8 cellular contexts compared by ENCODE assay signal in genomic region chr20:49713779-49714712, GRCh38. TPM values are rescaled to one million over a fixed set of nuclear protein-coding genes. Genes with fewer than 3 reads are reported as not detected.
A peak's percentile ranks its signal among the peaks of the same experiment; 100 is the strongest.
DNase-seq lines count a peak whose midpoint lies in the region; ATAC-seq and TF ChIP-seq lines count a peak whose summit lies in the region.

Gene B4GALT5, minus strand, starts transcription at chr20:49713878. Its CDS starts 188 bp downstream, at chr20:49713690.

- H3K27ac ChIP-seq in DND-41 (ENCODE audit: low read length) (peak within 1 kb of the TSS; percentile 59), SK-N-MC (peak within 1 kb of the TSS; percentile 35), neuronal stem cell (replicated peaks; ENCODE audit: low read length) (peak within 1 kb of the TSS; percentile 80), suprapubic skin (peak within 1 kb of the TSS; percentile 93)

- H2BK15ac ChIP-seq in neuronal stem cell (ENCODE audit: low read length) = peak within 1 kb of the TSS; percentile 57

- TF ChIP-seq CTCF in DND-41 (IDR thresholded peaks at IDR 0.05; ENCODE audit: borderline replicate concordance, extremely low read depth, low read length, poor library complexity, severe bottlenecking) = no peak
- TF ChIP-seq CTCF in LNCaP clone FGC (IDR thresholded peaks at IDR 0.05; ENCODE audit: control insufficient read depth, extremely low read depth, insufficient read depth) = no peak
- no peak for TF ChIP-seq CTCF in suprapubic skin (IDR thresholded peaks at IDR 0.05)

- H3K4me1 ChIP-seq in DND-41 (ENCODE audit: insufficient read depth, low read length) = peaks cover 32% of the 10 kb centered on the region
- H3K4me1 ChIP-seq in neuronal stem cell (ENCODE audit: control insufficient read depth in 2 of 2, insufficient read depth in 1 of 2, low read depth in 1 of 2, low read length in 2 of 2) = peaks cover 7 to 15% of the 10 kb centered on the region in 2 donors
- peaks cover 39% of the 10 kb centered on the region for H3K4me1 ChIP-seq in suprapubic skin

- H3K79me1 ChIP-seq in neuronal stem cell (ENCODE audit: low read depth, low read length) = peaks cover 9% of the 10 kb centered on the region

- H3K27me3 ChIP-seq in DND-41 (ENCODE audit: insufficient read depth, low read length, poor library complexity) = no peaks in the 10 kb centered on the region
- no peaks in the 10 kb centered on the region for H3K27me3 ChIP-seq in neuronal stem cell (ENCODE audit: control insufficient read depth in 3 of 3, insufficient read depth in 3 of 3, low read depth in 1 of 3, low read length in 3 of 3)
- no peaks in the 10 kb centered on the region for H3K27me3 ChIP-seq in suprapubic skin

- H3K79me2 ChIP-seq in DND-41 (ENCODE audit: insufficient read depth, low read length) = peaks cover 47% of the 10 kb centered on the region

- H3K9ac ChIP-seq in DND-41 (ENCODE audit: low read depth, low read length) = peak within 1 kb of the TSS; percentile 87
- peak within 1 kb of the TSS; percentile 88 for H3K9ac ChIP-seq in SK-N-MC (ENCODE audit: insufficient read length)
- peak within 1 kb of the TSS; percentile 94 for H3K9ac ChIP-seq in neuronal stem cell (ENCODE audit: low read depth, low read length, poor library complexity)

- no peak within 1 kb of the TSS for H2BK120ac ChIP-seq in neuronal stem cell (ENCODE audit: low read depth, low read length)

- no peak within 1 kb of the TSS for H4K8ac ChIP-seq in neuronal stem cell (ENCODE audit: low read depth, low read length)

- H4K91ac ChIP-seq in neuronal stem cell (ENCODE audit: low read depth, low read length, poor library complexity) = no peak within 1 kb of the TSS

- H3K4me2 ChIP-seq in DND-41 (ENCODE audit: insufficient read depth, low read length) (peak within 1 kb of the TSS; percentile 94), neuronal stem cell (ENCODE audit: insufficient read depth, low read length, poor library complexity, severe bottlenecking) (peak within 1 kb of the TSS; percentile 76)

- H3K4ac ChIP-seq in neuronal stem cell (ENCODE audit: low read length) = no peak within 1 kb of the TSS

- DNase-seq in DND-41 = peak; percentile 89
- no peak for DNase-seq in LNCaP clone FGC (ENCODE audit: low read depth)
- no peak for DNase-seq in SK-N-MC (ENCODE audit: low read depth, low spot score)
- DNase-seq in activated naive CD4-positive, alpha-beta T cell treated with anti-CD3 and anti-CD28 coated beads, Interleukin-2, amount 50 U/mL, for 16 hours = peak; percentile 72
- DNase-seq in germinal center (ENCODE audit: low spot score) = peak; percentile 82
- peak; percentile 84 for DNase-seq in neuronal stem cell (ENCODE audit: low spot score)
- peak; percentile 84 for DNase-seq in suprapubic skin (ENCODE audit: low spot score in 2 of 2)

- no CpG with 5 or more reads among the region's 66 CpGs for WGBS in neuronal stem cell (ENCODE audit: extremely low coverage in 2 of 2, insufficient read length in 2 of 2, insufficient replicate concordance in 1 of 2), 2 donors
- WGBS in suprapubic skin = 20% methylated on average over 10 of the region's 66 CpGs

- H3K9me3 ChIP-seq in DND-41 (ENCODE audit: insufficient read depth, low read length, severe bottlenecking) = no peaks in the 10 kb centered on the region
- no peaks in the 10 kb centered on the region for H3K9me3 ChIP-seq in SK-N-MC (ENCODE audit: low read depth, low read length)
- no peaks in the 10 kb centered on the region for H3K9me3 ChIP-seq in neuronal stem cell (replicated peaks in 1 of 2; ENCODE audit: control insufficient read depth in 2 of 2, insufficient read depth in 1 of 2, low read depth in 1 of 2, low read length in 2 of 2)
- no peaks in the 10 kb centered on the region for H3K9me3 ChIP-seq in suprapubic skin

- peak within 1 kb of the TSS; percentile 97 for H2BK5ac ChIP-seq in neuronal stem cell (ENCODE audit: low read length)

- peaks cover 27% of the 10 kb centered on the region; the same call in 1 of the 2 replicates for H4K20me1 ChIP-seq in DND-41 (ENCODE audit: insufficient read depth, low read length)

- no peak for TF ChIP-seq EP300 in suprapubic skin (IDR thresholded peaks at IDR 0.05)

- ATAC-seq in DND-41 (ENCODE audit: insufficient read depth, low read depth) = peak; percentile 87
- ATAC-seq in GM21723 (IDR thresholded peaks at IDR 0.05; ENCODE audit: unreplicated experiment) = peak; percentile 80

- H3K36me3 ChIP-seq in DND-41 (ENCODE audit: insufficient read depth, low read length) (no peaks in the 10 kb centered on the region), SK-N-MC (ENCODE audit: insufficient read depth, low read length) (no peaks in the 10 kb centered on the region), neuronal stem cell (replicated peaks in 1 of 2; ENCODE audit: control insufficient read depth in 2 of 2, insufficient read depth in 2 of 2, low read length in 2 of 2) (peaks cover 0 to 8% of the 10 kb centered on the region in 2 donors), suprapubic skin (no peaks in the 10 kb centered on the region)

- H3K18ac ChIP-seq in neuronal stem cell (ENCODE audit: low read length) = peak within 1 kb of the TSS; percentile 98

- H2BK12ac ChIP-seq in neuronal stem cell (ENCODE audit: low read length) = no peak within 1 kb of the TSS

- H2AK5ac ChIP-seq in neuronal stem cell (ENCODE audit: low read depth, low read length) = peak within 1 kb of the TSS; percentile 74

- peak within 1 kb of the TSS; percentile 87 for H3K23ac ChIP-seq in neuronal stem cell (ENCODE audit: low read depth, low read length, poor library complexity)

- H3K14ac ChIP-seq in neuronal stem cell (ENCODE audit: low read length) = no peak within 1 kb of the TSS

- peak in 1 of 2 donors; percentile 35 for TF ChIP-seq POLR2A in suprapubic skin (IDR thresholded peaks at IDR 0.05)

- peak within 1 kb of the TSS; percentile 77 to 85 for H3K4me3 ChIP-seq in DND-41 (ENCODE audit: low read depth in 1 of 2, low read length in 2 of 2)
- peak within 1 kb of the TSS; percentile 80 for H3K4me3 ChIP-seq in LNCaP clone FGC (ENCODE audit: low read depth, low read length)
- H3K4me3 ChIP-seq in SK-N-MC = peak within 1 kb of the TSS; percentile 92
- peak within 1 kb of the TSS; percentile 84 to 87 for H3K4me3 ChIP-seq in neuronal stem cell (ENCODE audit: low read length in 2 of 2)
- peak within 1 kb of the TSS; percentile 97 for H3K4me3 ChIP-seq in suprapubic skin

- H2AFZ ChIP-seq in DND-41 (ENCODE audit: low read depth, low read length) (peak within 1 kb of the TSS; percentile 96), neuronal stem cell (ENCODE audit: low read length) (peak within 1 kb of the TSS; percentile 82)

RNA-seq across cellular contexts. Expression of gene B4GALT5, which starts in this region (rescaled TPM):
- polyA plus RNA-seq in neuronal stem cell (2013, experiment 1 of 2) = 46.5 TPM
- polyA plus RNA-seq in neuronal stem cell (2013, experiment 2 of 2) = 48.5 TPM
- total RNA-seq in suprapubic skin = 10 to 100 TPM in 2 of 4 donors, 1 to 10 TPM in 2; 8.8 to 12.7 (median 10.1) TPM

Comparison
In these comparisons a context has a peak if more than half of its experiments do, and no peak if none do; other contexts are left out.
1. DNase-seq: peak in DND-41 (single experiment), activated naive CD4-positive, alpha-beta T cell treated with anti-CD3 and anti-CD28 coated beads, Interleukin-2, amount 50 U/mL, for 16 hours (single experiment), germinal center (single experiment), neuronal stem cell (single experiment) and suprapubic skin (2 of 2); none in LNCaP clone FGC (single experiment) and SK-N-MC (single experiment).
2. H3K27ac ChIP-seq: peak in every context shown above with its lines; median percentile 93 in suprapubic skin; 80 in neuronal stem cell; 59 in DND-41; 35 in SK-N-MC.
3. Peak in every context shown above with its lines, with median percentiles within 50 percentile points of each other: H3K4me3 ChIP-seq and H3K9ac ChIP-seq.